Comparison of ENCODE assay signal across 1 cellular context in the genomic region with DNA sequence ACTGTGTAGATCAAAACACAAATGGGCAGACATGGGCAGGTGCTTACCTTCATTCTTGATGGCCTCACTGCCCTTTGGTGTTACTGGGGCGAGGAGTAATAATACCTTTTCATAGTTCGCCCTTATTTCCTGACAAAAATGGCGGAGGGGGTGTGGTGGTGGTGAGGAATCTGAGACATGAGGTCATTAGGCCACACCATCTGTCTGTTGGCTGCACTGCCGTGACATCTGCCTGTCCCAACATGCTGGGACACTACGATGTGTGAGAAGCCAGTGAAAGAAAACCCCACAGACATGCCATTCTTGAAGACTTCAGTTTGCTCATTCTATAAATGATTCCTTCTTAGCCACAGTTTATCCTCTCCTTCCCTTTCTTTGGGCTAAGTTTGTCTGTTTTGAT.
TF ChIP-seq lines count a peak whose summit lies in the region.

No MANE protein-coding gene starts in this region.

TF ChIP-seq in GM23338, 12 proteins besides CTCF, POLR2A, EP300 and RAD21 (continued from another document):
- TF ChIP-seq, protein P1, sequence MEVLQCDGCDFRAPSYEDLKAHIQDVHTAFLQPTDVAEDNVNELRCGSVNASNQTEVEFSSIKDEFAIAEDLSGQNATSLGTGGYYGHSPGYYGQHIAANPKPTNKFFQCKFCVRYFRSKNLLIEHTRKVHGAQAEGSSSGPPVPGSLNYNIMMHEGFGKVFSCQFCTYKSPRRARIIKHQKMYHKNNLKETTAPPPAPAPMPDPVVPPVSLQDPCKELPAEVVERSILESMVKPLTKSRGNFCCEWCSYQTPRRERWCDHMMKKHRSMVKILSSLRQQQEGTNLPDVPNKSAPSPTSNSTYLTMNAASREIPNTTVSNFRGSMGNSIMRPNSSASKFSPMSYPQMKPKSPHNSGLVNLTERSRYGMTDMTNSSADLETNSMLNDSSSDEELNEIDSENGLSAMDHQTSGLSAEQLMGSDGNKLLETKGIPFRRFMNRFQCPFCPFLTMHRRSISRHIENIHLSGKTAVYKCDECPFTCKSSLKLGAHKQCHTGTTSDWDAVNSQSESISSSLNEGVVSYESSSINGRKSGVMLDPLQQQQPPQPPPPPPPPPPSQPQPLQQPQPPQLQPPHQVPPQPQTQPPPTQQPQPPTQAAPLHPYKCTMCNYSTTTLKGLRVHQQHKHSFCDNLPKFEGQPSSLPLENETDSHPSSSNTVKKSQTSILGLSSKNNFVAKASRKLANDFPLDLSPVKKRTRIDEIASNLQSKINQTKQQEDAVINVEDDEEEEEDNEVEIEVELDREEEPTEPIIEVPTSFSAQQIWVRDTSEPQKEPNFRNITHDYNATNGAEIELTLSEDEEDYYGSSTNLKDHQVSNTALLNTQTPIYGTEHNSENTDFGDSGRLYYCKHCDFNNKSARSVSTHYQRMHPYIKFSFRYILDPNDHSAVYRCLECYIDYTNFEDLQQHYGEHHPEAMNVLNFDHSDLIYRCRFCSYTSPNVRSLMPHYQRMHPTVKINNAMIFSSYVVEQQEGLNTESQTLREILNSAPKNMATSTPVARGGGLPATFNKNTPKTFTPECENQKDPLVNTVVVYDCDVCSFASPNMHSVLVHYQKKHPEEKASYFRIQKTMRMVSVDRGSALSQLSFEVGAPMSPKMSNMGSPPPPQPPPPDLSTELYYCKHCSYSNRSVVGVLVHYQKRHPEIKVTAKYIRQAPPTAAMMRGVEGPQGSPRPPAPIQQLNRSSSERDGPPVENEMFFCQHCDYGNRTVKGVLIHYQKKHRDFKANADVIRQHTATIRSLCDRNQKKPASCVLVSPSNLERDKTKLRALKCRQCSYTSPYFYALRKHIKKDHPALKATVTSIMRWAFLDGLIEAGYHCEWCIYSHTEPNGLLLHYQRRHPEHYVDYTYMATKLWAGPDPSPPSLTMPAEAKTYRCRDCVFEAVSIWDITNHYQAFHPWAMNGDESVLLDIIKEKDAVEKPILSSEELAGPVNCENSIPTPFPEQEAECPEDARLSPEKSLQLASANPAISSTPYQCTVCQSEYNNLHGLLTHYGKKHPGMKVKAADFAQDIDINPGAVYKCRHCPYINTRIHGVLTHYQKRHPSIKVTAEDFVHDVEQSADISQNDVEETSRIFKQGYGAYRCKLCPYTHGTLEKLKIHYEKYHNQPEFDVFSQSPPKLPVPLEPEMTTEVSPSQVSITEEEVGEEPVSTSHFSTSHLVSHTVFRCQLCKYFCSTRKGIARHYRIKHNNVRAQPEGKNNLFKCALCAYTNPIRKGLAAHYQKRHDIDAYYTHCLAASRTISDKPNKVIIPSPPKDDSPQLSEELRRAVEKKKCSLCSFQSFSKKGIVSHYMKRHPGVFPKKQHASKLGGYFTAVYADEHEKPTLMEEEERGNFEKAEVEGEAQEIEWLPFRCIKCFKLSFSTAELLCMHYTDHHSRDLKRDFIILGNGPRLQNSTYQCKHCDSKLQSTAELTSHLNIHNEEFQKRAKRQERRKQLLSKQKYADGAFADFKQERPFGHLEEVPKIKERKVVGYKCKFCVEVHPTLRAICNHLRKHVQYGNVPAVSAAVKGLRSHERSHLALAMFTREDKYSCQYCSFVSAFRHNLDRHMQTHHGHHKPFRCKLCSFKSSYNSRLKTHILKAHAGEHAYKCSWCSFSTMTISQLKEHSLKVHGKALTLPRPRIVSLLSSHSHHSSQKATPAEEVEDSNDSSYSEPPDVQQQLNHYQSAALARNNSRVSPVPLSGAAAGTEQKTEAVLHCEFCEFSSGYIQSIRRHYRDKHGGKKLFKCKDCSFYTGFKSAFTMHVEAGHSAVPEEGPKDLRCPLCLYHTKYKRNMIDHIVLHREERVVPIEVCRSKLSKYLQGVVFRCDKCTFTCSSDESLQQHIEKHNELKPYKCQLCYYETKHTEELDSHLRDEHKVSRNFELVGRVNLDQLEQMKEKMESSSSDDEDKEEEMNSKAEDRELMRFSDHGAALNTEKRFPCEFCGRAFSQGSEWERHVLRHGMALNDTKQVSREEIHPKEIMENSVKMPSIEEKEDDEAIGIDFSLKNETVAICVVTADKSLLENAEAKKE (CRISPR knock-in tag; IDR thresholded peaks at IDR 0.05): no peak
- TF ChIP-seq EZH2 (IDR thresholded peaks at IDR 0.05; ENCODE audit: low read depth, unreplicated experiment): no peak
- TF ChIP-seq, protein P2, sequence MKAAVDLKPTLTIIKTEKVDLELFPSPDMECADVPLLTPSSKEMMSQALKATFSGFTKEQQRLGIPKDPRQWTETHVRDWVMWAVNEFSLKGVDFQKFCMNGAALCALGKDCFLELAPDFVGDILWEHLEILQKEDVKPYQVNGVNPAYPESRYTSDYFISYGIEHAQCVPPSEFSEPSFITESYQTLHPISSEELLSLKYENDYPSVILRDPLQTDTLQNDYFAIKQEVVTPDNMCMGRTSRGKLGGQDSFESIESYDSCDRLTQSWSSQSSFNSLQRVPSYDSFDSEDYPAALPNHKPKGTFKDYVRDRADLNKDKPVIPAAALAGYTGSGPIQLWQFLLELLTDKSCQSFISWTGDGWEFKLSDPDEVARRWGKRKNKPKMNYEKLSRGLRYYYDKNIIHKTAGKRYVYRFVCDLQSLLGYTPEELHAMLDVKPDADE (IDR thresholded peaks at IDR 0.05): no peak
